ENCODE assay signal across 25 cellular contexts in the genomic region with DNA sequence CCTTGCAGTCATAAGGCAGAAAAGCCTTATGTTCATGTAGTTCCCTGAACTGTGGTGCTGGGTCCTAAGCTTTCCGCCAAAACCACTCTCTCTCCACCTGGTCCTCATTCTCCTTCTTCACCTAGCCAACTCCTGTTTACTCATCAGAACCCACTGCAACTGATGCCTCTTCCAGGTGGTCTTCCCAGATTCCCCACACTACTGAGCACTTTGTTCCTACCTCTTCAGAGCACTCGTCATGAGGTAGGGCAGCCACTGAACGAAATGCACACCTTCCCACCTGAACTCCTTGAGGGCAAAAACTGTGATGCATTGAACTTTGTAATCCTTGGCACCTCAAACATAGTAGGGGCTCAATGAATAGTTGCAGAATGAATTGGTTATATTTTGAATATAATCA.
"Had no signal": no experiment of that assay in that cellular context is flagged by ENCODE, and none has a peak within 500 bp of the region (broad histone marks: within the 10 kb centered on the region; RNA-seq: fewer than 3 reads in every experiment).

No MANE protein-coding gene starts in this region.

- H3K27ac Mint-ChIP-seq: activated B cell treated with CpG ODN at 0.5 μM for 24 hours; activated CD4-positive, alpha-beta memory T cell treated with anti-CD3 and anti-CD28 coated beads for 36 hours; activated CD4-positive, alpha-beta T cell treated with anti-CD3 and anti-CD28 coated beads for 36 hours; activated naive CD4-positive, alpha-beta T cell treated with anti-CD3 and anti-CD28 coated beads, Interleukin-2, amount 10 ng/mL, durations not matched to agents 7 days and 5 days; activated naive CD8-positive, alpha-beta T cell treated with anti-CD3 and anti-CD28 coated beads, Interleukin-2, amount 50 U/mL, for 24 hours; mesothelial cell of epicardium had no signal

- H3K27me3 Mint-ChIP-seq: activated B cell treated with CpG ODN at 0.5 μM for 24 hours; activated CD4-positive, alpha-beta memory T cell treated with anti-CD3 and anti-CD28 coated beads for 36 hours; activated CD4-positive, alpha-beta T cell treated with anti-CD3 and anti-CD28 coated beads for 36 hours; activated naive CD4-positive, alpha-beta T cell treated with anti-CD3 and anti-CD28 coated beads, Interleukin-2, amount 10 ng/mL, durations not matched to agents 7 days and 5 days; activated naive CD8-positive, alpha-beta T cell treated with anti-CD3 and anti-CD28 coated beads, Interleukin-2, amount 50 U/mL, for 24 hours; naive thymus-derived CD8-positive, alpha-beta T cell had no signal

- H3K9me3 ChIP-seq: upper lobe of right lung had no signal

- H3K4me3 ChIP-seq: breast epithelium, esophagus squamous epithelium, heart right ventricle, suprapubic skin, tibial artery, upper lobe of right lung had no signal

- H3K27ac ChIP-seq: breast epithelium, epithelial cell of prostate, esophagus squamous epithelium, heart right ventricle, suprapubic skin, tibial artery, upper lobe of right lung had no signal

- H3K27me3 ChIP-seq: breast epithelium, esophagus squamous epithelium, heart right ventricle, suprapubic skin, tibial artery, upper lobe of right lung had no signal

- H3K4me1 ChIP-seq: breast epithelium, esophagus squamous epithelium, upper lobe of right lung had no signal

- ATAC-seq: activated CD4-positive, alpha-beta T cell treated with anti-CD3 and anti-CD28 coated beads for 36 hours; activated naive CD8-positive, alpha-beta T cell treated with anti-CD3 and anti-CD28 coated beads, Interleukin-2, amount 50 U/mL, for 24 hours; heart right ventricle; naive thymus-derived CD8-positive, alpha-beta T cell; right cardiac atrium; upper lobe of right lung had no signal

- H3K4me3 Mint-ChIP-seq: activated B cell treated with CpG ODN at 0.5 μM for 24 hours; activated CD4-positive, alpha-beta memory T cell treated with anti-CD3 and anti-CD28 coated beads for 36 hours; activated CD4-positive, alpha-beta T cell treated with anti-CD3 and anti-CD28 coated beads for 36 hours; activated naive CD4-positive, alpha-beta T cell treated with anti-CD3 and anti-CD28 coated beads, Interleukin-2, amount 10 ng/mL, durations not matched to agents 7 days and 5 days; activated naive CD8-positive, alpha-beta T cell treated with anti-CD3 and anti-CD28 coated beads, Interleukin-2, amount 50 U/mL, for 24 hours; mesothelial cell of epicardium; naive thymus-derived CD8-positive, alpha-beta T cell had no signal

- DNase-seq: activated B cell treated with CpG ODN at 0.5 μM for 24 hours; activated CD4-positive, alpha-beta memory T cell treated with anti-CD3 and anti-CD28 coated beads for 36 hours; activated CD4-positive, alpha-beta T cell treated with anti-CD3 and anti-CD28 coated beads for 36 hours; activated gamma-delta T cell; activated naive CD4-positive, alpha-beta T cell treated with anti-CD3 and anti-CD28 coated beads, Interleukin-2, amount 10 ng/mL, durations not matched to agents 7 days and 5 days; activated naive CD8-positive, alpha-beta T cell treated with anti-CD3 and anti-CD28 coated beads, Interleukin-2, amount 50 U/mL, for 24 hours; activated T-cell treated with anti-CD3 and anti-CD28 coated beads for 4 hours; amygdala; central memory CD4-positive, alpha-beta T cell; dermis blood vessel endothelial cell; effector CD4-positive, alpha-beta T cell; esophagus squamous epithelium; foreskin melanocyte; heart right ventricle; naive thymus-derived CD8-positive, alpha-beta T cell; right cardiac atrium; stimulated activated CD4-positive, alpha-beta T cell treated with anti-CD3 and anti-CD28 coated beads, Interleukin-15, amount 100 ng/mL, for 24 hours; stimulated activated CD4-positive, alpha-beta T cell treated with anti-CD3 and anti-CD28 coated beads, Interleukin-2, amount 100 ng/mL, for 24 hours; stimulated activated naive CD4-positive, alpha-beta T cell; tibial artery; upper lobe of right lung had no signal

- H3K36me3 ChIP-seq: breast epithelium had no signal
